In the genomic region with DNA sequence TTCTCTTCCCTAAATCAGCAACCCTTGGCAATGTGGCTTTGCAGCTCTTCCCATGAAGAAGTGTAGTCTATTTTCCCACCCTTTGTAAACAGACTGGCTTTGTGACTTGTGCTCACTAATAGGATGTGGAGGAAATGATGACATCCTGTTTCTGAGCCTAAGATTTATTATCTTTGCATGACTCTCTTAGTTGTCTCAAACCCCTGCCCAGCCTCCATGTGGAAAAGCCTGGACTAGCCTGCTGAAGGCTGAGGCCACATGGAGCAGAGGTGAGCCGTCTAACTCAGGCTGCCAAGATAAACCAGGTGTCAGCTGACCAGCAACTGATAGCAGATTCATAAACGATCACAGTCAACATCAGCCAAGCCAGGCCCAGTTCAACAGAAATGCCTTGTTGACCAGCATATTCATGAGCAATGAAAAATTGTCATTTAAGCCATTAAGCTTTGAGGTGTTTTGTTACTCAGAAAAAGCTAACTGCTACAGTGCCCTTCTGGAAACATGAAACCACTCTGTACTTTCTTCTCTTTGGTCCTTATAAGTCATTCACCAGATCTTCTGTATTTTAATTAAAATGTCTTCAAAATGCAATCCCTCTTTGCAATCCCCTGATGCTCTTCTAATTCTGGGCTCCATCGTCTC, we compare ENCODE assay signal across 12 cellular contexts.
A peak's percentile ranks its signal among the peaks of the same experiment; 100 is the strongest.
DNase-seq lines count a peak whose midpoint lies in the region; ATAC-seq, FAIRE-seq and TF ChIP-seq lines count a peak whose summit lies in the region.
"Had no signal": no experiment of that assay in that cellular context is flagged by ENCODE, and none has a peak within 500 bp of the region (broad histone marks: within the 10 kb centered on the region; RNA-seq: fewer than 3 reads in every experiment).

No MANE protein-coding gene starts in this region.

- TF ChIP-seq POLR2A in prostate gland (IDR thresholded peaks at IDR 0.05) (no peak), lower leg skin (IDR thresholded peaks at IDR 0.05) (no peak)

- FAIRE-seq in keratinocyte (lab: Jason Lieb, UNC): peak; percentile 84

- no peak for TF ChIP-seq CTCF in AG10803 (conservative IDR thresholded peaks at IDR 0.05; ENCODE audit: low read length)
- peak in 1 of 3 experiments; percentile 34 for TF ChIP-seq CTCF in keratinocyte (optimal IDR thresholded peaks at IDR 0.05 in 1 of 3, IDR thresholded peaks at IDR 0.05 in 1 of 3, conservative IDR thresholded peaks at IDR 0.05 in 1 of 3; ENCODE audit: extremely low read depth in 1 of 3, insufficient read depth in 2 of 3, low read length in 3 of 3)
- no peak for TF ChIP-seq CTCF in prostate gland (IDR thresholded peaks at IDR 0.05)
- no peak for TF ChIP-seq CTCF in type B pancreatic cell (conservative IDR thresholded peaks at IDR 0.05)
- no peak for TF ChIP-seq CTCF in lower leg skin (IDR thresholded peaks at IDR 0.05)

- DNase-seq in AG10803 (ENCODE audit: low read depth) (peak; percentile 34), HT-29 (ENCODE audit: low spot score) (peak; percentile 85), amniotic epithelial cell (ENCODE audit: low read depth) (peak; percentile 24), keratinocyte (ENCODE audit: low read depth, low spot score) (peak; percentile 7), prostate gland (ENCODE audit: low spot score) (no peak), type B pancreatic cell (ENCODE audit: extremely low spot score, unreplicated experiment) (no peak), lower leg skin (ENCODE audit: low spot score in 2 of 2) (no peak)
- DNase-seq: activated CD8-positive, alpha-beta T cell treated with anti-CD3 and anti-CD28 coated beads for 36 hours; Calu3; NCI-H146; stimulated activated CD4-positive, alpha-beta T cell treated with anti-CD3 and anti-CD28 coated beads, Interleukin-2, amount 100 ng/mL, for 24 hours had no signal

- H3K27me3 ChIP-seq in keratinocyte (ENCODE audit: control insufficient read depth, extremely low read depth, insufficient read depth, low read length) (no peaks in the 10 kb centered on the region), prostate gland (replicated peaks; ENCODE audit: insufficient read depth) (no peaks in the 10 kb centered on the region)

- WGBS in prostate gland: 57% methylated on average over 3 of the region's 3 CpGs
- 56 to 65% methylated on average over 3 of the region's 3 CpGs for WGBS in lower leg skin, 2 donors

- peak overlapping the region; percentile 29 for H3K4me2 ChIP-seq in keratinocyte (ENCODE audit: control insufficient read depth, extremely low read depth, insufficient read depth, low read depth, low read length)

- peaks cover 9% of the 10 kb centered on the region for H3K4me1 Mint-ChIP-seq in type B pancreatic cell (ENCODE audit: unreplicated experiment)

- H2AFZ ChIP-seq in keratinocyte (ENCODE audit: control insufficient read depth, low read length): peak overlapping the region; percentile 37

- H3K27ac ChIP-seq in keratinocyte (ENCODE audit: control insufficient read depth, insufficient read depth, low read length) (no peak overlapping the region), prostate gland (no peak overlapping the region)

- H3K79me2 ChIP-seq in keratinocyte (ENCODE audit: control insufficient read depth, insufficient read depth, low read length): no peaks in the 10 kb centered on the region

- H3K9me3 ChIP-seq in keratinocyte (ENCODE audit: control insufficient read depth, low read depth, low read length) (no peaks in the 10 kb centered on the region), prostate gland (no peaks in the 10 kb centered on the region)

- no peaks in the 10 kb centered on the region for H3K36me3 Mint-ChIP-seq in type B pancreatic cell

- no peak overlapping the region for H3K27ac Mint-ChIP-seq in type B pancreatic cell
- H3K27ac Mint-ChIP-seq: activated CD8-positive, alpha-beta T cell treated with anti-CD3 and anti-CD28 coated beads for 36 hours had no signal

- H3K9ac ChIP-seq in keratinocyte (ENCODE audit: control insufficient read depth, extremely low read depth, insufficient read depth, low read length): no peak overlapping the region

- no peaks in the 10 kb centered on the region for H3K9me1 ChIP-seq in keratinocyte (ENCODE audit: control insufficient read depth, extremely low read depth, insufficient read depth, low read length)

- ATAC-seq in HG02798 (IDR thresholded peaks at IDR 0.05; ENCODE audit: poor library complexity, unreplicated experiment): no peak
- ATAC-seq: activated CD8-positive, alpha-beta T cell treated with anti-CD3 and anti-CD28 coated beads for 36 hours had no signal

- intact Hi-C loops in prostate gland (cut with DNase I): no loop called here
- intact Hi-C loops in lower leg skin (cut with DNase I; ENCODE audit: low total_unique reads): no loop called here

- H3K9me3 Mint-ChIP-seq in type B pancreatic cell: no peaks in the 10 kb centered on the region

- H3K27me3 Mint-ChIP-seq in type B pancreatic cell: no peaks in the 10 kb centered on the region
- H3K27me3 Mint-ChIP-seq: activated CD8-positive, alpha-beta T cell treated with anti-CD3 and anti-CD28 coated beads for 36 hours had no signal

- no peak overlapping the region for H3K4me3 Mint-ChIP-seq in type B pancreatic cell
- H3K4me3 Mint-ChIP-seq: activated CD8-positive, alpha-beta T cell treated with anti-CD3 and anti-CD28 coated beads for 36 hours had no signal

- H3K36me3 ChIP-seq in keratinocyte (ENCODE audit: control insufficient read depth in 2 of 2, extremely low read depth in 1 of 2, insufficient read depth in 2 of 2, low read length in 2 of 2) (no peaks in the 10 kb centered on the region), prostate gland (no peaks in the 10 kb centered on the region)

- dilution Hi-C loops in keratinocyte (cut with MboI; ENCODE audit: extremely low pct_ligation_motif_present, low sequenced_read_pairs): no loop called here

- H4K20me1 ChIP-seq in keratinocyte (ENCODE audit: control insufficient read depth, extremely low read depth, insufficient read depth, low read length): no peaks in the 10 kb centered on the region

- H3K4me3 ChIP-seq in AG10803 (ENCODE audit: low read length) (no peak overlapping the region), keratinocyte (ENCODE audit: control insufficient read depth in 2 of 3, extremely low read depth in 1 of 3, insufficient read depth in 2 of 3, low read depth in 1 of 3, low read length in 3 of 3) (no peak overlapping the region), prostate gland (no peak overlapping the region), lower leg skin (ENCODE audit: low read depth, poor library complexity, severe bottlenecking) (no peak overlapping the region)

- H3K4me1 ChIP-seq in keratinocyte (ENCODE audit: control insufficient read depth, extremely low read depth, insufficient read depth, low read length) (peaks cover 26% of the 10 kb centered on the region), prostate gland (replicated peaks) (no peaks in the 10 kb centered on the region)

Comparison
In these comparisons a context has a peak if more than half of its experiments do, and no peak if none do; other contexts are left out.
1. DNase-seq: peak in AG10803 (single experiment), HT-29 (single experiment), amniotic epithelial cell (single experiment) and keratinocyte (single experiment); none in prostate gland (single experiment), type B pancreatic cell (single experiment) and lower leg skin (0 of 2).